ENCODE assay signal across 8 cellular contexts in genomic region chr11:118907051-118907748, GRCh38. TPM values are rescaled to one million over a fixed set of nuclear protein-coding genes. Genes with fewer than 3 reads are reported as not detected.
DNase-seq lines count a peak whose midpoint lies in the region; ATAC-seq and TF ChIP-seq lines count a peak whose summit lies in the region.

No MANE protein-coding gene starts in this region.

- H2AK5ac ChIP-seq in mesenchymal stem cell (ENCODE audit: low read length, severe bottlenecking) = peak overlapping the region; percentile 63

- POLR2A ChIA-PET in activated CD4-positive, alpha-beta memory T cell treated with anti-CD3 and anti-CD28 coated beads for 36 hours (lab: Charles Lee) = no interaction called here

- H2BK120ac ChIP-seq in mesenchymal stem cell (ENCODE audit: low read depth, low read length) = peak overlapping the region; percentile 6

- H3K79me1 ChIP-seq in mesenchymal stem cell (replicated peaks; ENCODE audit: low read length, poor library complexity, severe bottlenecking) = peaks cover 19% of the 10 kb centered on the region

- no peak overlapping the region for H2AFZ ChIP-seq in mesenchymal stem cell (ENCODE audit: low read depth, low read length)

- H2BK15ac ChIP-seq in mesenchymal stem cell (ENCODE audit: low read depth, poor library complexity, severe bottlenecking) = peak overlapping the region; percentile 89

- no peak overlapping the region for H3K4me2 ChIP-seq in mesenchymal stem cell (ENCODE audit: low read length, poor library complexity, severe bottlenecking)

- H3K9me3 Mint-ChIP-seq in activated CD4-positive, alpha-beta memory T cell treated with anti-CD3 and anti-CD28 coated beads for 36 hours = no peaks in the 10 kb centered on the region

- peaks cover 46% of the 10 kb centered on the region for H3K4me1 ChIP-seq in mesenchymal stem cell (ENCODE audit: control insufficient read depth, insufficient read depth, low read depth, low read length)

- ATAC-seq in HG03095 (IDR thresholded peaks at IDR 0.05; ENCODE audit: unreplicated experiment) (peak; percentile 69), HG03097 (IDR thresholded peaks at IDR 0.05; ENCODE audit: low FRiP score, unreplicated experiment) (no peak)

- H4K91ac ChIP-seq in mesenchymal stem cell (ENCODE audit: low read length) = peak overlapping the region; percentile 36

- H3K36me3 ChIP-seq in GM06990 (ENCODE audit: control insufficient read depth, insufficient read depth, low read length) (peaks cover 1% of the 10 kb centered on the region), mesenchymal stem cell (ENCODE audit: control insufficient read depth in 1 of 2, insufficient read depth in 2 of 2, low read depth in 1 of 2, low read length in 2 of 2) (peaks cover 43 to 55% of the 10 kb centered on the region in 2 experiments)

- no peak overlapping the region for H3K9ac ChIP-seq in mesenchymal stem cell (ENCODE audit: low read length)

- H3K36me3 Mint-ChIP-seq in activated CD4-positive, alpha-beta memory T cell treated with anti-CD3 and anti-CD28 coated beads for 36 hours = peaks cover 13% of the 10 kb centered on the region

- H3K27ac Mint-ChIP-seq in activated CD4-positive, alpha-beta memory T cell treated with anti-CD3 and anti-CD28 coated beads for 36 hours = peak overlapping the region; percentile 65

- peak overlapping the region in 1 of 2 experiments; percentile 76 for H2BK12ac ChIP-seq in mesenchymal stem cell (ENCODE audit: low read length in 2 of 2)

- WGBS in mesenchymal stem cell = 47% methylated on average over 14 of the region's 21 CpGs

- peak overlapping the region in 1 of 2 experiments; percentile 56 for H3K23ac ChIP-seq in mesenchymal stem cell (ENCODE audit: low read length in 2 of 2)

- no peaks in the 10 kb centered on the region for H3K27me3 Mint-ChIP-seq in activated CD4-positive, alpha-beta memory T cell treated with anti-CD3 and anti-CD28 coated beads for 36 hours

- no peaks in the 10 kb centered on the region for H3K9me3 ChIP-seq in mesenchymal stem cell (ENCODE audit: control insufficient read depth, low read length)

- H3K4me1 Mint-ChIP-seq in activated CD4-positive, alpha-beta memory T cell treated with anti-CD3 and anti-CD28 coated beads for 36 hours (ENCODE audit: low read depth) = peaks cover 42% of the 10 kb centered on the region

- H3K27me3 ChIP-seq in GM06990 (replicated peaks; ENCODE audit: control insufficient read depth, insufficient read depth, low read length) (no peaks in the 10 kb centered on the region), mesenchymal stem cell (ENCODE audit: control insufficient read depth in 1 of 2, insufficient read depth in 1 of 2, low read length in 2 of 2) (no peaks in the 10 kb centered on the region)

- peak; percentile 87 for TF ChIP-seq CTCF in GM06990 (IDR thresholded peaks at IDR 0.05; ENCODE audit: insufficient read depth, low read length, poor library complexity, severe bottlenecking)

- H2BK5ac ChIP-seq in mesenchymal stem cell (ENCODE audit: low read depth, low read length, poor library complexity, severe bottlenecking) = no peak overlapping the region

- peak; percentile 77 for DNase-seq in GM06990 (ENCODE audit: extremely low read depth, insufficient read length)
- DNase-seq in NCI-H526 (lab: John Stamatoyannopoulos, UW) = peak; percentile 96 to 99
- DNase-seq in activated CD4-positive, alpha-beta memory T cell treated with anti-CD3 and anti-CD28 coated beads for 36 hours = peak; percentile 93
- DNase-seq in effector CD8-positive, alpha-beta T cell (lab: John Stamatoyannopoulos, UW) = peak; percentile 85
- peak; percentile 78 for DNase-seq in mesenchymal stem cell
- peak; percentile 76 to 77 for DNase-seq in stimulated activated CD8-positive, alpha-beta memory T cell treated with anti-CD3 and anti-CD28 coated beads, Interleukin-15, amount 100 ng/mL, for 48 hours (ENCODE audit: low read depth in 2 of 2)

- H3K18ac ChIP-seq in mesenchymal stem cell (ENCODE audit: low read depth in 1 of 2, low read length in 2 of 2) = peak overlapping the region; percentile 24 to 55

- peak overlapping the region; percentile 8 for H3K27ac ChIP-seq in mesenchymal stem cell (ENCODE audit: low read length, poor library complexity, severe bottlenecking)

- H4K8ac ChIP-seq in mesenchymal stem cell (ENCODE audit: low read length) = peak overlapping the region; percentile 45

- peak overlapping the region in 1 of 2 experiments; percentile 27 for H3K4ac ChIP-seq in mesenchymal stem cell (ENCODE audit: low read depth in 1 of 2, low read length in 2 of 2)

- no peak overlapping the region for H3K14ac ChIP-seq in mesenchymal stem cell (ENCODE audit: low read length in 2 of 2)

- H3K4me3 Mint-ChIP-seq in activated CD4-positive, alpha-beta memory T cell treated with anti-CD3 and anti-CD28 coated beads for 36 hours = no peak overlapping the region

- no peak overlapping the region for H3K4me3 ChIP-seq in GM06990 (replicated peaks; ENCODE audit: low read depth, low read length)
- no peak overlapping the region for H3K4me3 ChIP-seq in mesenchymal stem cell (ENCODE audit: insufficient read depth in 1 of 2, low read depth in 1 of 2, low read length in 2 of 2)

- CTCF ChIA-PET in activated CD4-positive, alpha-beta memory T cell treated with anti-CD3 and anti-CD28 coated beads for 36 hours (lab: Charles Lee) = interaction anchor here (0.8 to 15.0 kb wide), 8 partner anchors 16 to 90 kb away, joined by 3 to 311 read pairs (median 8); partner anchors contain the start of genes BCL9L, CENATAC and UPK2

- intact Hi-C loops in activated CD4-positive, alpha-beta memory T cell treated with anti-CD3 and anti-CD28 coated beads for 36 hours (cut with micrococcal nuclease) = loop anchor here (1.0 to 2.0 kb wide), 3 partner anchors 23 to 216 kb away; partner anchors contain the start of gene UPK2

RNA-seq across cellular contexts. Expression of gene BCL9L, which starts 18.5 kb away (rescaled TPM):
- 10 to 100 TPM; 28.2 to 31.8 TPM for total RNA-seq in activated CD4-positive, alpha-beta memory T cell treated with anti-CD3 and anti-CD28 coated beads for 36 hours
- 121 TPM for polyA plus RNA-seq in mesenchymal stem cell (2013, experiment 1 of 2)
- polyA plus RNA-seq in mesenchymal stem cell (2013, experiment 2 of 2) = 115 TPM

RNA-seq across cellular contexts. Expression of gene CXCR5, which starts 23.5 kb away (rescaled TPM):
- 10 to 100 TPM; 28.0 to 28.3 TPM for total RNA-seq in activated CD4-positive, alpha-beta memory T cell treated with anti-CD3 and anti-CD28 coated beads for 36 hours
- polyA plus RNA-seq in mesenchymal stem cell (2013, experiment 1 of 2) = 0.01 TPM
- polyA plus RNA-seq in mesenchymal stem cell (2013, experiment 2 of 2) = 0.01 TPM

RNA-seq across cellular contexts. Expression of gene UPK2, which starts 48.9 kb away (rescaled TPM):
- not detected for total RNA-seq in activated CD4-positive, alpha-beta memory T cell treated with anti-CD3 and anti-CD28 coated beads for 36 hours
- polyA plus RNA-seq in mesenchymal stem cell (2013, experiment 1 of 2) = 0.04 TPM
- not detected for polyA plus RNA-seq in mesenchymal stem cell (2013, experiment 2 of 2)
